ENCODE assay signal across 3 cellular contexts in the genomic region with DNA sequence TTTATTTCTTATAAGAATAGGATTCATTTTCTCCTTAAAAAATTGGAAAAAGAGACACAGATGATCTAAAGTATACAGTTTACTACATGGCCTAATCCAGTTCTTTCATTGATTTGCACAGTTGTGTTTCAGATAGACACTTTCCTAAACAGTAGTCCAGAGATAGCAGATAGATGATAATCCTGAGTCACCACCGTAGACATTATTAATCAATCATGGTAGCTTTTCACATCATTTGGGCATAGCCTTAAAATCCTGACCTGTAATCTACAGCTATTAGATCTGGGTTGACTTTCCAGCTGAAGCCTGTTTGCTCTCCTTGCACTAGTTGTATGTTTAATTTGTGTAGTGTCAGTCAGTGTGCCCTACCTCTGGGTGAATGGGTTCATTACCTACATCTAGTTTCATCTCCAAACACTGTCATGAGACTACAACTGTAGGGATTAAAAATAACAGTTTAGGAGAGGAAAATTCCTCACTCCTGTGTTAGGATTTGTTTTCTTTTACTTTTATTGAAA.
TF ChIP-seq lines count a peak whose summit lies in the region.

No MANE protein-coding gene starts in this region.

TF ChIP-seq in GM12891, 5 proteins besides CTCF, POLR2A, EP300 and RAD21:
- TF ChIP-seq TAF1 (IDR thresholded peaks at IDR 0.05; ENCODE audit: low read depth, low read length) = no peak
- TF ChIP-seq SPI1 (IDR thresholded peaks at IDR 0.05; ENCODE audit: low read depth, low read length) = no peak
- no peak for TF ChIP-seq POU2F2 (IDR thresholded peaks at IDR 0.05; ENCODE audit: low read depth, low read length)
- TF ChIP-seq POLR2AphosphoS5 (IDR thresholded peaks at IDR 0.05; ENCODE audit: low read depth, low read length) = no peak
- no peak for TF ChIP-seq PAX5 (IDR thresholded peaks at IDR 0.05; ENCODE audit: insufficient read depth, low read length, severe bottlenecking)

TF ChIP-seq in HEK293, 187 proteins besides CTCF, POLR2A, EP300 and RAD21:
- TF ChIP-seq ZNF600 (tag by site-specific recombination; IDR thresholded peaks at IDR 0.05) (no peak), ZBTB17 (tag by site-specific recombination; IDR thresholded peaks at IDR 0.05) (peak; percentile 26; the same call in 1 of the 2 replicates), GLIS1 (tag by site-specific recombination; IDR thresholded peaks at IDR 0.05) (no peak), ZNF677 (tag by site-specific recombination; IDR thresholded peaks at IDR 0.05) (no peak)
TF ChIP-seq in HEK293: peak in this region for 1.

TF ChIP-seq in K562, 482 proteins besides CTCF, POLR2A, EP300 and RAD21:
- TF ChIP-seq, protein P1, sequence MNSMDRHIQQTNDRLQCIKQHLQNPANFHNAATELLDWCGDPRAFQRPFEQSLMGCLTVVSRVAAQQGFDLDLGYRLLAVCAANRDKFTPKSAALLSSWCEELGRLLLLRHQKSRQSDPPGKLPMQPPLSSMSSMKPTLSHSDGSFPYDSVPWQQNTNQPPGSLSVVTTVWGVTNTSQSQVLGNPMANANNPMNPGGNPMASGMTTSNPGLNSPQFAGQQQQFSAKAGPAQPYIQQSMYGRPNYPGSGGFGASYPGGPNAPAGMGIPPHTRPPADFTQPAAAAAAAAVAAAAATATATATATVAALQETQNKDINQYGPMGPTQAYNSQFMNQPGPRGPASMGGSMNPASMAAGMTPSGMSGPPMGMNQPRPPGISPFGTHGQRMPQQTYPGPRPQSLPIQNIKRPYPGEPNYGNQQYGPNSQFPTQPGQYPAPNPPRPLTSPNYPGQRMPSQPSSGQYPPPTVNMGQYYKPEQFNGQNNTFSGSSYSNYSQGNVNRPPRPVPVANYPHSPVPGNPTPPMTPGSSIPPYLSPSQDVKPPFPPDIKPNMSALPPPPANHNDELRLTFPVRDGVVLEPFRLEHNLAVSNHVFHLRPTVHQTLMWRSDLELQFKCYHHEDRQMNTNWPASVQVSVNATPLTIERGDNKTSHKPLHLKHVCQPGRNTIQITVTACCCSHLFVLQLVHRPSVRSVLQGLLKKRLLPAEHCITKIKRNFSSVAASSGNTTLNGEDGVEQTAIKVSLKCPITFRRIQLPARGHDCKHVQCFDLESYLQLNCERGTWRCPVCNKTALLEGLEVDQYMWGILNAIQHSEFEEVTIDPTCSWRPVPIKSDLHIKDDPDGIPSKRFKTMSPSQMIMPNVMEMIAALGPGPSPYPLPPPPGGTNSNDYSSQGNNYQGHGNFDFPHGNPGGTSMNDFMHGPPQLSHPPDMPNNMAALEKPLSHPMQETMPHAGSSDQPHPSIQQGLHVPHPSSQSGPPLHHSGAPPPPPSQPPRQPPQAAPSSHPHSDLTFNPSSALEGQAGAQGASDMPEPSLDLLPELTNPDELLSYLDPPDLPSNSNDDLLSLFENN (IDR thresholded peaks at IDR 0.05; ENCODE audit: low read depth in 2 of 2, low read length in 2 of 2) = no peak
- TF ChIP-seq ZBTB17 (CRISPR knock-in tag; IDR thresholded peaks at IDR 0.05) (peak; percentile 89), MTF1 (CRISPR knock-in tag; IDR thresholded peaks at IDR 0.05; ENCODE audit: borderline replicate concordance) (no peak), FOSL1 (tag; conservative IDR thresholded peaks at IDR 0.05) (0 out of 2 replicates have a peak, but pooled peaks have one; percentile 19)
